8 cellular contexts compared by ENCODE assay signal in genomic region chr6:28980137-28980796, GRCh38. TPM values are rescaled to one million over a fixed set of nuclear protein-coding genes. Genes with fewer than 3 reads are reported as not detected.
DNase-seq lines count a peak whose midpoint lies in the region; ATAC-seq and TF ChIP-seq lines count a peak whose summit lies in the region.

No MANE protein-coding gene starts in this region.

- peaks cover 8% of the 10 kb centered on the region for H3K36me3 Mint-ChIP-seq in T-helper 1 cell treated with Interleukin-12 subunit alpha and Interleukin-12 subunit beta and Interleukin-4 antibody, amounts not matched to agents 30 μg/mL and 1 μg/mL, for 36 hours (ENCODE audit: low read depth)
- peaks cover 9% of the 10 kb centered on the region for H3K36me3 Mint-ChIP-seq in T-helper 17 cell (ENCODE audit: low read depth)
- H3K36me3 Mint-ChIP-seq in stimulated activated memory B cell treated with anti-CD40 and anti-IgM and Interleukin-4, amounts not matched to agents 10 μg/mL and 1 μg/mL and 100 μg/mL, for 72 hours, result no peaks in the 10 kb centered on the region

- peak overlapping the region; percentile 61 to 99 for H3K4me3 ChIP-seq in foreskin fibroblast (ENCODE audit: low read depth in 1 of 2, low read length in 2 of 2)

- no peak overlapping the region for H3K27ac Mint-ChIP-seq in T-helper 1 cell treated with Interleukin-12 subunit alpha and Interleukin-12 subunit beta and Interleukin-4 antibody, amounts not matched to agents 30 μg/mL and 1 μg/mL, for 36 hours
- H3K27ac Mint-ChIP-seq in T-helper 17 cell, result peak overlapping the region; percentile 96
- H3K27ac Mint-ChIP-seq in stimulated activated memory B cell treated with anti-CD40 and anti-IgM and Interleukin-4, amounts not matched to agents 10 μg/mL and 1 μg/mL and 100 μg/mL, for 72 hours, result no peak overlapping the region

- peak overlapping the region; percentile 47 for H3K4me3 Mint-ChIP-seq in T-helper 1 cell treated with Interleukin-12 subunit alpha and Interleukin-12 subunit beta and Interleukin-4 antibody, amounts not matched to agents 30 μg/mL and 1 μg/mL, for 36 hours
- peak overlapping the region; percentile 77 for H3K4me3 Mint-ChIP-seq in T-helper 17 cell
- H3K4me3 Mint-ChIP-seq in stimulated activated memory B cell treated with anti-CD40 and anti-IgM and Interleukin-4, amounts not matched to agents 10 μg/mL and 1 μg/mL and 100 μg/mL, for 72 hours, result peak overlapping the region; percentile 21

- no peaks in the 10 kb centered on the region for H3K9me3 ChIP-seq in T-helper 17 cell (ENCODE audit: control insufficient read depth, low read length, poor library complexity, severe bottlenecking)

- peaks cover 31% of the 10 kb centered on the region for H3K27me3 Mint-ChIP-seq in T-helper 1 cell treated with Interleukin-12 subunit alpha and Interleukin-12 subunit beta and Interleukin-4 antibody, amounts not matched to agents 30 μg/mL and 1 μg/mL, for 36 hours (ENCODE audit: low read depth)
- H3K27me3 Mint-ChIP-seq in T-helper 17 cell, result peaks cover 28% of the 10 kb centered on the region
- H3K27me3 Mint-ChIP-seq in stimulated activated memory B cell treated with anti-CD40 and anti-IgM and Interleukin-4, amounts not matched to agents 10 μg/mL and 1 μg/mL and 100 μg/mL, for 72 hours, result peaks cover 42% of the 10 kb centered on the region

- no peak for DNase-seq in T-helper 1 cell
- no peak for DNase-seq in T-helper 17 cell
- no peak for DNase-seq in foreskin fibroblast
- DNase-seq in KG1 (lab: John Stamatoyannopoulos, UW), result no peak
- no peak for DNase-seq in GM20000 (ENCODE audit: low spot score)

- H3K4me1 Mint-ChIP-seq in T-helper 1 cell treated with Interleukin-12 subunit alpha and Interleukin-12 subunit beta and Interleukin-4 antibody, amounts not matched to agents 30 μg/mL and 1 μg/mL, for 36 hours (ENCODE audit: low read depth), result peaks cover 44% of the 10 kb centered on the region
- H3K4me1 Mint-ChIP-seq in T-helper 17 cell, result peaks cover 38% of the 10 kb centered on the region
- peaks cover 63% of the 10 kb centered on the region for H3K4me1 Mint-ChIP-seq in stimulated activated memory B cell treated with anti-CD40 and anti-IgM and Interleukin-4, amounts not matched to agents 10 μg/mL and 1 μg/mL and 100 μg/mL, for 72 hours

- no peak for TF ChIP-seq CTCF in foreskin fibroblast (IDR thresholded peaks at IDR 0.05; ENCODE audit: low read depth, low read length)
- no peak for TF ChIP-seq CTCF in GM20000 (IDR thresholded peaks at IDR 0.05; ENCODE audit: extremely low read depth, missing control alignments)

- ATAC-seq in T-helper 17 cell (no peak), HG03196 (IDR thresholded peaks at IDR 0.05; ENCODE audit: unreplicated experiment) (no peak)
- ATAC-seq in stimulated activated memory B cell treated with anti-CD40 and anti-IgM and Interleukin-4, amounts not matched to agents 10 μg/mL and 1 μg/mL and 100 μg/mL, for 72 hours, result no peak

- no peaks in the 10 kb centered on the region for H3K9me3 Mint-ChIP-seq in T-helper 1 cell treated with Interleukin-12 subunit alpha and Interleukin-12 subunit beta and Interleukin-4 antibody, amounts not matched to agents 30 μg/mL and 1 μg/mL, for 36 hours
- peaks cover 3% of the 10 kb centered on the region for H3K9me3 Mint-ChIP-seq in stimulated activated memory B cell treated with anti-CD40 and anti-IgM and Interleukin-4, amounts not matched to agents 10 μg/mL and 1 μg/mL and 100 μg/mL, for 72 hours

RNA-seq across cellular contexts. Expression of gene ZNF311, which starts 24.8 kb away (rescaled TPM):
- under 1 TPM; 0.10 to 0.40 TPM for total RNA-seq in T-helper 17 cell

RNA-seq across cellular contexts. Expression of gene TRIM27, which starts 56.5 kb away (rescaled TPM):
- total RNA-seq in T-helper 17 cell, result 10 to 100 TPM; 21.9 to 22.0 TPM

Comparison
In these comparisons a context has a peak if more than half of its experiments do, and no peak if none do; other contexts are left out.
1. H3K4me3 Mint-ChIP-seq: peak in every context shown above with its lines; median percentile 77 in T-helper 17 cell; 47 in T-helper 1 cell treated with Interleukin-12 subunit alpha and Interleukin-12 subunit beta and Interleukin-4 antibody, amounts not matched to agents 30 μg/mL and 1 μg/mL, for 36 hours; 21 in stimulated activated memory B cell treated with anti-CD40 and anti-IgM and Interleukin-4, amounts not matched to agents 10 μg/mL and 1 μg/mL and 100 μg/mL, for 72 hours.